8 cellular contexts compared by ENCODE assay signal in the genomic region with DNA sequence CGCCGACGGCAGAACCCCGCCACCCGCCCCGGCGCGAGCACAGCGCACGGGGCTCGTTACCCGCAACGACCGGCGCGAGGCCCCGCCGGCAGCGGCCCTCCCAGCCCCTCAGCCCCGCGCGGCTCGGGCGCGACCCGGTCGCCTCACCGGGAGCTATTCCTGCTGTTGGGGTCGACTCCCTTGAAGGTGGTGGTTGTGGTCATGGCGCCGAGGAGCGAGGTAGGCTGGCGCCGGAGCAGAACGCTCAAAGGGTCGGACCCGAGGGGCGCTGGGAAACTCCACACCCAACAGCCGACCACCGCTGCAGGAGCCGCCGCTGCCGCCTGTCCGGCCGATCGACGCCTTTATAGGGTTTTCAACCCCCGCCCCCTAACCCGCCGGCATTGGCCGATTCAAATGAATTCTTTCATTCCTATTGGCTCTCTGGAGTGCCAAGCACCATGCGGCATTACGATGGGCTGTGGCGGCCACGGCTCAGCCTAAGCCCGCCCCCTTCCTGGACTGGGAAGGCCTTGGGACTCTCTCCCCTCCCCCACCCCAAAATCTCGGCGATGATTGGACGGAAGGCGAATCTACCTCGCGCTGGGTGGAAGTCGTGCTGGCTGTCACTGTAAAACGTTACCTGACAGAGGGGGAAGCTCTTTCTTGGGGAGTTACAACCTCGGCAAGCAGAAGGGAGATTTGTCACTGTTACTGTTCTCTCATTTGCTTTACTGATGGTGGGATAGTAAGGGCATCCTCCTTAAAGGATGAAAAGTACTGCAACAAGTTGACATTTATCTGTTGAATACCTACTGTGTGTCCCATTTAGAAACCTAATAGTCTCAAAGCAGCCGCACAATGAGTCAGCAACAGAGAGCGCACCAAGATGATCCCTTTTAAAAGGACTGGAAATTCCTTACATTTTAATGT. TPM values are rescaled to one million over a fixed set of nuclear protein-coding genes. Genes with fewer than 3 reads are reported as not detected.
DNase-seq lines count a peak whose midpoint lies in the region; TF ChIP-seq lines count a peak whose summit lies in the region.

A gene with protein sequence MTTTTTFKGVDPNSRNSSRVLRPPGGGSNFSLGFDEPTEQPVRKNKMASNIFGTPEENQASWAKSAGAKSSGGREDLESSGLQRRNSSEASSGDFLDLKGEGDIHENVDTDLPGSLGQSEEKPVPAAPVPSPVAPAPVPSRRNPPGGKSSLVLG (minus strand): TSS at position 318 of the 912 bp plus-strand sequence. CDS start 115 bp downstream, at position 203.

- H4K8ac ChIP-seq in H9 (replicated peaks; ENCODE audit: insufficient read length, low read depth, low read length): no peak within 1 kb of the TSS

- no peak within 1 kb of the TSS for H2BK15ac ChIP-seq in H9 (ENCODE audit: low read depth, low read length)

- peak within 1 kb of the TSS; percentile 67 for H3K14ac ChIP-seq in H9 (ENCODE audit: insufficient read depth, low read length)

- peak within 1 kb of the TSS; percentile 94 for H3K4me3 ChIP-seq in MG63
- H3K4me3 ChIP-seq in fibroblast of villous mesenchyme (ENCODE audit: low read depth, low read length): peak within 1 kb of the TSS; percentile 92
- H3K4me3 ChIP-seq in stomach smooth muscle (ENCODE audit: low read length in 2 of 2): peak within 1 kb of the TSS; percentile 68 to 91

- no peak within 1 kb of the TSS for H2BK5ac ChIP-seq in H9 (ENCODE audit: insufficient read length, low read length)

- no peak within 1 kb of the TSS for H4K5ac ChIP-seq in H9 (ENCODE audit: insufficient read length, low read depth, low read length)

- H2AFZ ChIP-seq in H9 (ENCODE audit: low read length): no peak within 1 kb of the TSS

- H2BK20ac ChIP-seq in H9 (ENCODE audit: low read depth, low read length, poor library complexity, severe bottlenecking): no peak within 1 kb of the TSS

- H3K23me2 ChIP-seq in H9 (ENCODE audit: insufficient read length, low read depth, low read length, poor library complexity, severe bottlenecking): peaks cover 8% of the 10 kb centered on the region

- H3K4me3 Mint-ChIP-seq in H9 (peak within 1 kb of the TSS; percentile 94 to 99), neural crest cell (peak within 1 kb of the TSS; percentile 96)

- no peak within 1 kb of the TSS for H4K91ac ChIP-seq in H9 (ENCODE audit: insufficient read length, low read depth, low read length)

- no peak for TF ChIP-seq CTCF in H9 (conservative IDR thresholded peaks at IDR 0.05)
- TF ChIP-seq CTCF in fibroblast of villous mesenchyme (IDR thresholded peaks at IDR 0.05; ENCODE audit: insufficient read depth, low read depth, low read length): no peak
- no peak for TF ChIP-seq CTCF in neural crest cell (conservative IDR thresholded peaks at IDR 0.05)

- WGBS in H9 (ENCODE audit: extremely low coverage, insufficient read length, low lambda C conversion rate): no CpG with 5 or more reads among the region's 67 CpGs

- H3K4me2 ChIP-seq in H9 (ENCODE audit: insufficient read depth, insufficient read length, low read length): peak within 1 kb of the TSS; percentile 95

- peaks cover 15 to 32% (median 16%) of the 10 kb centered on the region in 3 experiments for H3K36me3 Mint-ChIP-seq in H9 (ENCODE audit: insufficient read depth in 1 of 3, low read depth in 3 of 3)
- peaks cover 17% of the 10 kb centered on the region for H3K36me3 Mint-ChIP-seq in neural crest cell (ENCODE audit: low read depth)

- H3K27me3 ChIP-seq in H9 (ENCODE audit: insufficient read depth, low read length) (no peaks in the 10 kb centered on the region), MG63 (no peaks in the 10 kb centered on the region), stomach smooth muscle (ENCODE audit: control insufficient read depth in 1 of 2, insufficient read depth in 2 of 2, low read length in 2 of 2) (no peaks in the 10 kb centered on the region)

- no peaks in the 10 kb centered on the region for H4K20me1 ChIP-seq in H9 (ENCODE audit: control insufficient read depth, insufficient read depth, insufficient read length)

- DNase-seq in ELR (ENCODE audit: low read depth) (peak; percentile 100), H9 (peak; percentile 100), MG63 (peak; percentile 99), SHP77 treated with DMSO at 0.1 percent for 48 hours (lab: John Stamatoyannopoulos, UW) (peak; percentile 97), fibroblast of villous mesenchyme (ENCODE audit: low read depth) (peak; percentile 99), neural crest cell (ENCODE audit: low read depth, low spot score) (peak; percentile 97)
- peak; percentile 99 for DNase-seq in activated effector memory CD4-positive, alpha-beta T cell treated with anti-CD3 and anti-CD28 coated beads, Interleukin-2, amount 50 U/mL, for 16 hours

- no peak within 1 kb of the TSS for H2BK12ac ChIP-seq in H9 (ENCODE audit: insufficient read length, low read depth, low read length)

- H3K36me3 ChIP-seq in MG63: peaks cover 39% of the 10 kb centered on the region
- no peaks in the 10 kb centered on the region for H3K36me3 ChIP-seq in stomach smooth muscle (ENCODE audit: control insufficient read depth in 2 of 2, insufficient read depth in 2 of 2, low read length in 2 of 2)

- H3K27ac Mint-ChIP-seq in H9 (peak within 1 kb of the TSS; percentile 89 to 96 (median 94)), neural crest cell (ENCODE audit: unreplicated experiment) (peak within 1 kb of the TSS; percentile 99)

- H3K9me3 ChIP-seq in H9 (ENCODE audit: control insufficient read depth, low read depth, low read length): no peaks in the 10 kb centered on the region
- H3K9me3 ChIP-seq in MG63: no peaks in the 10 kb centered on the region
- no peaks in the 10 kb centered on the region for H3K9me3 ChIP-seq in stomach smooth muscle (ENCODE audit: control insufficient read depth in 2 of 2, low read length in 2 of 2)

- H3K27ac ChIP-seq in H9 (ENCODE audit: insufficient read length, low read depth, low read length) (no peak within 1 kb of the TSS), stomach smooth muscle (ENCODE audit: low read length) (no peak within 1 kb of the TSS)

- H3K56ac ChIP-seq in H9 (ENCODE audit: insufficient read length, low read depth, low read length): no peak within 1 kb of the TSS

- H3K27me3 Mint-ChIP-seq in H9 (ENCODE audit: low read depth): peaks cover 2% of the 10 kb centered on the region; the same call in 1 of the 2 replicates
- peaks cover 14% of the 10 kb centered on the region for H3K27me3 Mint-ChIP-seq in neural crest cell (ENCODE audit: low read depth)

- no peak within 1 kb of the TSS for H3K4ac ChIP-seq in H9 (ENCODE audit: low read depth, low read length)

- H3K79me2 ChIP-seq in H9 (ENCODE audit: insufficient read depth, low read length): peaks cover 36% of the 10 kb centered on the region

- H3K4me1 Mint-ChIP-seq in H9 (peaks cover 27 to 45% of the 10 kb centered on the region in 2 experiments), neural crest cell (peaks cover 25% of the 10 kb centered on the region)

- peak within 1 kb of the TSS; percentile 90 for H3K9ac ChIP-seq in H9 (ENCODE audit: extremely low read depth, insufficient read length, low read length)
- peak within 1 kb of the TSS; percentile 69 to 72 for H3K9ac ChIP-seq in stomach smooth muscle (ENCODE audit: low read length in 2 of 2)

- H3T11ph ChIP-seq in H9 (ENCODE audit: low read length): no peak within 1 kb of the TSS

- H2AK5ac ChIP-seq in H9 (ENCODE audit: insufficient read length, low read length): no peak within 1 kb of the TSS

- peaks cover 0 to 8% of the 10 kb centered on the region in 2 experiments; a peak in 2 of 5 replicates for H3K9me3 Mint-ChIP-seq in H9
- no peaks in the 10 kb centered on the region for H3K9me3 Mint-ChIP-seq in neural crest cell

- H3K4me1 ChIP-seq in H9 (ENCODE audit: insufficient read depth, low read length) (no peaks in the 10 kb centered on the region), stomach smooth muscle (ENCODE audit: control insufficient read depth, insufficient read depth, low read length) (peaks cover 14% of the 10 kb centered on the region)

- no peak within 1 kb of the TSS for H3K23ac ChIP-seq in H9 (ENCODE audit: insufficient read length, low read depth, low read length)

- peak within 1 kb of the TSS; percentile 39 for H3K18ac ChIP-seq in H9 (ENCODE audit: insufficient read length, low read depth, low read length)

- H3K79me1 ChIP-seq in H9 (ENCODE audit: insufficient read depth, low read depth, low read length, poor library complexity, severe bottlenecking): no peaks in the 10 kb centered on the region

- no peak within 1 kb of the TSS for H2BK120ac ChIP-seq in H9 (ENCODE audit: low read depth, low read length, poor library complexity, severe bottlenecking)

RNA-seq across cellular contexts. Expression of the gene that starts here (rescaled TPM):
- total RNA-seq in H9 (2021): 265 and 275 TPM in 2 replicates
- total RNA-seq in MG63 (2014; rRNA removed; shearing (Covaris generic); ENCODE audit: low replicate concordance): 117 and 285 TPM in 2 replicates
- 163 and 189 TPM in 2 replicates for total RNA-seq in fibroblast of villous mesenchyme
- 319 and 334 TPM in 2 replicates for total RNA-seq in neural crest cell
